Comparison of ENCODE assay signal across 9 cellular contexts in genomic region chr17:49210158-49211029, GRCh38. TPM values are rescaled to one million over a fixed set of nuclear protein-coding genes. Genes with fewer than 3 reads are reported as not detected.
DNase-seq lines count a peak whose midpoint lies in the region; ATAC-seq and TF ChIP-seq lines count a peak whose summit lies in the region.
"Had no signal": no experiment of that assay in that cellular context is flagged by ENCODE, and none has a peak within 500 bp of the region (broad histone marks: within the 10 kb centered on the region; RNA-seq: fewer than 3 reads in every experiment).

TSS of gene ABI3 (plus strand) at chr17:49210707. CDS start at chr17:49210725, 18 bp downstream.
TSS of gene GNGT2 (minus strand) at chr17:49210574. CDS start at chr17:49207422, 3,152 bp downstream.

- H3K27me3 Mint-ChIP-seq in MCF 10A (ENCODE audit: insufficient read depth, unreplicated experiment) (peaks cover 45% of the 10 kb centered on the region), natural killer cell (ENCODE audit: low read depth in 2 of 2) (no peaks in the 10 kb centered on the region)

- peak; percentile 69 for ATAC-seq in HG03139 (IDR thresholded peaks at IDR 0.05; ENCODE audit: unreplicated experiment)
- peak; percentile 71 to 75 (median 75) for ATAC-seq in natural killer cell
- ATAC-seq in GM18870 (IDR thresholded peaks at IDR 0.05; ENCODE audit: unreplicated experiment), result no peak

- POLR2A ChIA-PET in MCF 10A (lab: Yijun Ruan, JAX), result no interaction called here

- no peaks in the 10 kb centered on the region for H3K9me3 Mint-ChIP-seq in MCF 10A (ENCODE audit: unreplicated experiment)
- no peaks in the 10 kb centered on the region for H3K9me3 Mint-ChIP-seq in natural killer cell

- H3K36me3 ChIP-seq in breast epithelium (no peaks in the 10 kb centered on the region), duodenal mucosa (ENCODE audit: control insufficient read depth in 1 of 2, insufficient read depth in 2 of 2, low read length in 2 of 2) (no peaks in the 10 kb centered on the region), uterus (no peaks in the 10 kb centered on the region)

- H3K4me3 ChIP-seq in breast epithelium (peak within 1 kb of the TSS; percentile 32 to 58 (median 40)), duodenal mucosa (ENCODE audit: low read depth in 1 of 2, low read length in 2 of 2) (peak within 1 kb of the TSS; percentile 62 to 71), uterus (peak within 1 kb of the TSS; percentile 18 to 20)

- no peak within 1 kb of the TSS for H3K4me3 Mint-ChIP-seq in MCF 10A (ENCODE audit: unreplicated experiment)
- H3K4me3 Mint-ChIP-seq in natural killer cell, result peak within 1 kb of the TSS; percentile 100

- no peak for TF ChIP-seq POLR2A in breast epithelium (IDR thresholded peaks at IDR 0.05)
- peak in 1 of 2 donors; percentile 29 for TF ChIP-seq POLR2A in uterus (IDR thresholded peaks at IDR 0.05)

- DNase-seq in breast epithelium (ENCODE audit: low spot score in 2 of 2) (no peak), MCF 10A (ENCODE audit: unreplicated experiment) (no peak), UCSD-AML1 (lab: John Stamatoyannopoulos, UW; ENCODE audit: unreplicated experiment) (peak; percentile 65), natural killer cell (peak; percentile 51), uterus (peak in 1 of 2 donors; percentile 35)

- H3K27ac Mint-ChIP-seq in MCF 10A (ENCODE audit: low read depth, unreplicated experiment), result no peak within 1 kb of the TSS
- peak within 1 kb of the TSS; percentile 83 to 98 for H3K27ac Mint-ChIP-seq in natural killer cell

- H3K36me3 Mint-ChIP-seq in MCF 10A (ENCODE audit: insufficient read depth, unreplicated experiment) (peaks cover 6% of the 10 kb centered on the region), natural killer cell (peaks cover 19% of the 10 kb centered on the region)

- peaks cover 2 to 14% of the 10 kb centered on the region in 2 donors for H3K27me3 ChIP-seq in breast epithelium
- H3K27me3 ChIP-seq in duodenal mucosa (ENCODE audit: control insufficient read depth in 1 of 2, insufficient read depth in 2 of 2, low read length in 2 of 2), result peaks cover 4 to 5% of the 10 kb centered on the region in 2 donors
- H3K27me3 ChIP-seq in uterus, result no peaks in the 10 kb centered on the region

- CTCF ChIA-PET in MCF 10A (lab: Yijun Ruan, JAX), result interaction anchor here (0.9 to 1.8 kb wide), 2 partner anchors 17 to 299 kb away, joined by 3 to 9 read pairs; no protein-coding TSS in a partner anchor

- H3K27ac ChIP-seq in breast epithelium, result peak within 1 kb of the TSS; percentile 21 to 51
- peak within 1 kb of the TSS; percentile 56 for H3K27ac ChIP-seq in duodenal mucosa (ENCODE audit: low read depth, low read length)
- H3K27ac ChIP-seq in uterus, result peak within 1 kb of the TSS; percentile 24 to 77
- H3K27ac ChIP-seq: C4-2B had no signal

- H3K4me1 Mint-ChIP-seq in MCF 10A (ENCODE audit: insufficient read depth, unreplicated experiment) (peaks cover 7% of the 10 kb centered on the region), natural killer cell (peaks cover 78 to 84% of the 10 kb centered on the region in 2 donors)

- H3K9me3 ChIP-seq in breast epithelium (no peaks in the 10 kb centered on the region), duodenal mucosa (ENCODE audit: control insufficient read depth in 1 of 2, low read length in 2 of 2) (no peaks in the 10 kb centered on the region), uterus (no peaks in the 10 kb centered on the region)

- intact Hi-C loops in breast epithelium (cut with DNase I; ENCODE audit: low total_unique reads) (no loop called here), MCF 10A (cut with micrococcal nuclease) (no loop called here), natural killer cell (cut with micrococcal nuclease) (loop anchor here (1.0 kb wide), 1 partner anchor 8 kb away; no protein-coding TSS in a partner anchor), uterus (cut with DNase I; ENCODE audit: low total_unique reads) (no loop called here)

- TF ChIP-seq CTCF in breast epithelium (IDR thresholded peaks at IDR 0.05) (no peak), MCF 10A (IDR thresholded peaks at IDR 0.05; ENCODE audit: unreplicated experiment) (no peak), natural killer cell (IDR thresholded peaks at IDR 0.05) (no peak), uterus (IDR thresholded peaks at IDR 0.05) (no peak)

- no TSS peak for BruUV-seq in MCF 10A (replicated peaks; lab: Mats Ljungman, UMichigan)

- H3K4me1 ChIP-seq in breast epithelium (no peaks in the 10 kb centered on the region), duodenal mucosa (ENCODE audit: control insufficient read depth in 1 of 2, insufficient read depth in 2 of 2, low read length in 2 of 2) (peaks cover 17 to 23% of the 10 kb centered on the region in 2 donors), uterus (no peaks in the 10 kb centered on the region)

- H3K9ac ChIP-seq in duodenal mucosa (ENCODE audit: low read depth in 1 of 2, low read length in 2 of 2), result peak within 1 kb of the TSS; percentile 50 to 51

RNA-seq across cellular contexts. Expression of gene ABI3, which starts in this region (rescaled TPM):
- 1 to 10 TPM; 1.9 to 5.2 (median 5.1) TPM for total RNA-seq in breast epithelium
- total RNA-seq in MCF 10A (2022), result not detected in 2 replicates
- 100 to 1,000 TPM in 2 of 3 donors, 10 to 100 TPM in 1; 82.9 to 131 (median 101) TPM for total RNA-seq in natural killer cell
- 10 to 100 TPM in 2 of 4 donors, 1 to 10 TPM in 2; 5.9 to 32.9 (median 13.9) TPM for total RNA-seq in uterus

RNA-seq across cellular contexts. Expression of gene GNGT2, which starts in this region (rescaled TPM):
- under 1 TPM in 2 of 3 donors, not detected in 1; 0.48 to 0.66 TPM for total RNA-seq in breast epithelium
- not detected in 2 replicates for total RNA-seq in MCF 10A (2022)
- total RNA-seq in natural killer cell, result 10 to 100 TPM; 35.8 to 41.6 (median 39.4) TPM
- 1 to 10 TPM in 2 of 4 donors, not detected in 2; 5.5 to 6.7 TPM for total RNA-seq in uterus

Comparison
In these comparisons a context has a peak if more than half of its experiments do, and no peak if none do; other contexts are left out.
1. RNA of gene GNGT2 (total RNA-seq): 35.8 to 41.6 TPM in natural killer cell; 5.5 to 6.7 TPM in uterus, 0.48 to 0.66 TPM in breast epithelium and not detected in MCF 10A; every median in the first group is over 4 times any median in the second.
2. DNase-seq: peak in UCSD-AML1 (single experiment) and natural killer cell (single experiment); none in breast epithelium (0 of 2) and MCF 10A (single experiment).
3. Peak in every context shown above with its lines, with median percentiles within 50 percentile points of each other: H3K27ac ChIP-seq and H3K4me3 ChIP-seq.